ENCODE assay signal across 1 cellular context in genomic region chr14:77240336-77240915, GRCh38.
TF ChIP-seq lines count a peak whose summit lies in the region.

No MANE protein-coding gene starts in this region.

TF ChIP-seq in GM23338, 12 proteins besides CTCF, POLR2A, EP300 and RAD21 (continued from another document):
- TF ChIP-seq, protein P1, sequence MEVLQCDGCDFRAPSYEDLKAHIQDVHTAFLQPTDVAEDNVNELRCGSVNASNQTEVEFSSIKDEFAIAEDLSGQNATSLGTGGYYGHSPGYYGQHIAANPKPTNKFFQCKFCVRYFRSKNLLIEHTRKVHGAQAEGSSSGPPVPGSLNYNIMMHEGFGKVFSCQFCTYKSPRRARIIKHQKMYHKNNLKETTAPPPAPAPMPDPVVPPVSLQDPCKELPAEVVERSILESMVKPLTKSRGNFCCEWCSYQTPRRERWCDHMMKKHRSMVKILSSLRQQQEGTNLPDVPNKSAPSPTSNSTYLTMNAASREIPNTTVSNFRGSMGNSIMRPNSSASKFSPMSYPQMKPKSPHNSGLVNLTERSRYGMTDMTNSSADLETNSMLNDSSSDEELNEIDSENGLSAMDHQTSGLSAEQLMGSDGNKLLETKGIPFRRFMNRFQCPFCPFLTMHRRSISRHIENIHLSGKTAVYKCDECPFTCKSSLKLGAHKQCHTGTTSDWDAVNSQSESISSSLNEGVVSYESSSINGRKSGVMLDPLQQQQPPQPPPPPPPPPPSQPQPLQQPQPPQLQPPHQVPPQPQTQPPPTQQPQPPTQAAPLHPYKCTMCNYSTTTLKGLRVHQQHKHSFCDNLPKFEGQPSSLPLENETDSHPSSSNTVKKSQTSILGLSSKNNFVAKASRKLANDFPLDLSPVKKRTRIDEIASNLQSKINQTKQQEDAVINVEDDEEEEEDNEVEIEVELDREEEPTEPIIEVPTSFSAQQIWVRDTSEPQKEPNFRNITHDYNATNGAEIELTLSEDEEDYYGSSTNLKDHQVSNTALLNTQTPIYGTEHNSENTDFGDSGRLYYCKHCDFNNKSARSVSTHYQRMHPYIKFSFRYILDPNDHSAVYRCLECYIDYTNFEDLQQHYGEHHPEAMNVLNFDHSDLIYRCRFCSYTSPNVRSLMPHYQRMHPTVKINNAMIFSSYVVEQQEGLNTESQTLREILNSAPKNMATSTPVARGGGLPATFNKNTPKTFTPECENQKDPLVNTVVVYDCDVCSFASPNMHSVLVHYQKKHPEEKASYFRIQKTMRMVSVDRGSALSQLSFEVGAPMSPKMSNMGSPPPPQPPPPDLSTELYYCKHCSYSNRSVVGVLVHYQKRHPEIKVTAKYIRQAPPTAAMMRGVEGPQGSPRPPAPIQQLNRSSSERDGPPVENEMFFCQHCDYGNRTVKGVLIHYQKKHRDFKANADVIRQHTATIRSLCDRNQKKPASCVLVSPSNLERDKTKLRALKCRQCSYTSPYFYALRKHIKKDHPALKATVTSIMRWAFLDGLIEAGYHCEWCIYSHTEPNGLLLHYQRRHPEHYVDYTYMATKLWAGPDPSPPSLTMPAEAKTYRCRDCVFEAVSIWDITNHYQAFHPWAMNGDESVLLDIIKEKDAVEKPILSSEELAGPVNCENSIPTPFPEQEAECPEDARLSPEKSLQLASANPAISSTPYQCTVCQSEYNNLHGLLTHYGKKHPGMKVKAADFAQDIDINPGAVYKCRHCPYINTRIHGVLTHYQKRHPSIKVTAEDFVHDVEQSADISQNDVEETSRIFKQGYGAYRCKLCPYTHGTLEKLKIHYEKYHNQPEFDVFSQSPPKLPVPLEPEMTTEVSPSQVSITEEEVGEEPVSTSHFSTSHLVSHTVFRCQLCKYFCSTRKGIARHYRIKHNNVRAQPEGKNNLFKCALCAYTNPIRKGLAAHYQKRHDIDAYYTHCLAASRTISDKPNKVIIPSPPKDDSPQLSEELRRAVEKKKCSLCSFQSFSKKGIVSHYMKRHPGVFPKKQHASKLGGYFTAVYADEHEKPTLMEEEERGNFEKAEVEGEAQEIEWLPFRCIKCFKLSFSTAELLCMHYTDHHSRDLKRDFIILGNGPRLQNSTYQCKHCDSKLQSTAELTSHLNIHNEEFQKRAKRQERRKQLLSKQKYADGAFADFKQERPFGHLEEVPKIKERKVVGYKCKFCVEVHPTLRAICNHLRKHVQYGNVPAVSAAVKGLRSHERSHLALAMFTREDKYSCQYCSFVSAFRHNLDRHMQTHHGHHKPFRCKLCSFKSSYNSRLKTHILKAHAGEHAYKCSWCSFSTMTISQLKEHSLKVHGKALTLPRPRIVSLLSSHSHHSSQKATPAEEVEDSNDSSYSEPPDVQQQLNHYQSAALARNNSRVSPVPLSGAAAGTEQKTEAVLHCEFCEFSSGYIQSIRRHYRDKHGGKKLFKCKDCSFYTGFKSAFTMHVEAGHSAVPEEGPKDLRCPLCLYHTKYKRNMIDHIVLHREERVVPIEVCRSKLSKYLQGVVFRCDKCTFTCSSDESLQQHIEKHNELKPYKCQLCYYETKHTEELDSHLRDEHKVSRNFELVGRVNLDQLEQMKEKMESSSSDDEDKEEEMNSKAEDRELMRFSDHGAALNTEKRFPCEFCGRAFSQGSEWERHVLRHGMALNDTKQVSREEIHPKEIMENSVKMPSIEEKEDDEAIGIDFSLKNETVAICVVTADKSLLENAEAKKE (CRISPR knock-in tag; IDR thresholded peaks at IDR 0.05), result no peak
- no peak for TF ChIP-seq ETS1 (IDR thresholded peaks at IDR 0.05)
